In the genomic region with DNA sequence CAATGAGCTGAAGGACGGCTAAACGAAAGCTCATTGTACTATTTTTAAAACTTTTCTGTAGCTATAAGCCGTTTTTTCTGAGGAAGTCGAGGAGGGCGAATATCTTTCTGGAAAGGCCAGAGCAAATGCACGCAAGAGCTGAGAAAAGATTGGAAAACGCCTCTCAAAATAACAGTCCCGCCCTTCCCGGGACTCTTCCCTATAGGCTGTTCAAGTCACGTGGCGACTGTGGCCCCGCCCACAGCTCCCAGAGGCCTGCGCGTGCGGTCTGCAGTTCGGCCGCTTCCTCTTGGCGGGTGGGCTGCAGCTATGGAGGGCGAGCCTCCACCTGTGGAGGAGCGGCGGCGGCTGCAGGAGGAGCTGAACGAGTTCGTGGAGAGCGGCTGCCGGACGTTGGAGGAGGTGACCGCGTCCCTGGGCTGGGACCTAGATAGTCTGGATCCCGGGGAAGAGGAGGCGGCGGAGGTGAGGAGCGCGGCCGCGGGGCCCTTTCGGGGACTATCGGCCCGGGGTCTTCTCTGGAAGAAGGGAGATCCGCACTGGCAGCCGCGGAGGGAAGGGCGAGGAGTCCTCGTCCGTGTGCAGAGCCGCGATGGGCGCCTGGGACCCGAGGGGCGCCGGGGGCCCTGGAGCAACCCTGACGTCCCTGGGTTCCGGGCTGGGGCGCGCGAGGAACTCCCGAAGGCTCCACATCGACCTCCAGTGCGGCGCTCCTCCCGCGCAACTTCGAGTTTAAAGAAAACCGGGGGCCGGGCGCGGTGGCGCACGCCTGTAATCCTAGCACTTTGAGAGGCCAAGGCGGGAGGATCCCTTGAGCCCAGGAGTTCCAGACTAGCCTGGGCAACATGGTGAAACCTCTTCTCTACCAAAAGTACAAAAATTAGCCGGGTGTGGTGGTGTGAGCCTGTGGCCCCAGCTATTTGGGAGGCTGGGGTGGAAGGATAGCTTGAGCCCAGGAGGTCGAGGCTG, we compare ENCODE assay signal across 8 cellular contexts. TPM values are rescaled to one million over a fixed set of nuclear protein-coding genes. Genes with fewer than 3 reads are reported as not detected.
DNase-seq lines count a peak whose midpoint lies in the region; FAIRE-seq and TF ChIP-seq lines count a peak whose summit lies in the region.

Gene SNRNP48, plus strand, starts transcription at position 250 of the 969 bp plus-strand sequence. Its CDS starts 60 bp downstream, at position 310.

- H3K23me2 ChIP-seq in H1 (ENCODE audit: low read depth, low read length) = peaks cover 9% of the 10 kb centered on the region

- DNase-seq in CMK (ENCODE audit: low read depth) = peak; percentile 78
- peak; percentile 94 for DNase-seq in GM20000 (ENCODE audit: low spot score)
- peak; percentile 95 for DNase-seq in HT-29 (ENCODE audit: low spot score)
- peak; percentile 92 to 93 for DNase-seq in NOMO-1 (lab: John Stamatoyannopoulos, UW; ENCODE audit: unreplicated experiment in 2 of 2)
- DNase-seq in H1 (ENCODE audit: low read depth in 1 of 2, low spot score in 2 of 2) = peak; percentile 74 to 95
- DNase-seq in mesenchymal stem cell = peak; percentile 95
- peak; percentile 80 for DNase-seq in stimulated activated CD8-positive, alpha-beta memory T cell treated with anti-CD3 and anti-CD28 coated beads, Interleukin-12 subunit alpha, Interleukin-12 subunit beta, amount 100 ng/mL, for 4 hours (ENCODE audit: low read depth)

- TF ChIP-seq CTCF in GM20000 (IDR thresholded peaks at IDR 0.05; ENCODE audit: extremely low read depth, missing control alignments) (no peak), H1 (IDR thresholded peaks at IDR 0.05; ENCODE audit: control extremely low read depth in 1 of 3, insufficient read depth in 1 of 3, low read depth in 1 of 3, low read length in 3 of 3) (no peak)

- H3K4ac ChIP-seq in H1 (replicated peaks; ENCODE audit: insufficient read length, low read depth, low read length) = no peak within 1 kb of the TSS
- no peak within 1 kb of the TSS for H3K4ac ChIP-seq in mesenchymal stem cell (ENCODE audit: low read depth in 1 of 2, low read length in 2 of 2)

- H3K18ac ChIP-seq in H1 (ENCODE audit: extremely low read depth, low read length) = peak within 1 kb of the TSS; percentile 68; the same call in 1 of the 2 replicates
- H3K18ac ChIP-seq in mesenchymal stem cell (ENCODE audit: low read depth in 1 of 2, low read length in 2 of 2) = peak within 1 kb of the TSS; percentile 67 to 96

- CTCF ChIA-PET in activated CD8-positive, alpha-beta memory T cell treated with anti-CD3 and anti-CD28 coated beads for 36 hours (lab: Charles Lee) = no interaction called here
- CTCF ChIA-PET in H1 (lab: Charles Lee; ENCODE audit: partially characterized antibody) = interaction anchor here (0.7 to 1.2 kb wide), 3 partner anchors 24 to 183 kb away, joined by 3 to 4 read pairs (median 3); no protein-coding TSS in a partner anchor

- peak; percentile 45 for FAIRE-seq in H1 (lab: Jason Lieb, UNC)

- POLR2A ChIA-PET in activated CD8-positive, alpha-beta memory T cell treated with anti-CD3 and anti-CD28 coated beads for 36 hours (lab: Charles Lee) = interaction anchor here (0.6 to 1.2 kb wide), 4 partner anchors 40 to 328 kb away, joined by 3 to 9 read pairs (median 4); partner anchors contain the start of genes CAGE1 and RIOK1
- POLR2A ChIA-PET in H1 (lab: Charles Lee; ENCODE audit: partially characterized antibody) = interaction anchor here (0.7 to 1.3 kb wide), 5 partner anchors 10 to 201 kb away, joined by 3 to 5 read pairs (median 4); partner anchors contain the start of genes CAGE1 and RIOK1

- H2BK12ac ChIP-seq in H1 (ENCODE audit: low read depth, low read length) (no peak within 1 kb of the TSS), mesenchymal stem cell (ENCODE audit: low read length in 2 of 2) (no peak within 1 kb of the TSS)

- H4K8ac ChIP-seq in H1 (ENCODE audit: extremely low read depth, insufficient read depth, low read length) (peak within 1 kb of the TSS; percentile 45; the same call in 1 of the 2 replicates), mesenchymal stem cell (ENCODE audit: low read length) (peak within 1 kb of the TSS; percentile 85)

- H4K91ac ChIP-seq in H1 (replicated peaks; ENCODE audit: insufficient read length, low read length) = no peak within 1 kb of the TSS
- peak within 1 kb of the TSS; percentile 88 for H4K91ac ChIP-seq in mesenchymal stem cell (ENCODE audit: low read length)

- H2BK5ac ChIP-seq in H1 (ENCODE audit: low read depth, low read length) = 0 out of 2 replicates have a peak within 1 kb of the TSS, but pooled peaks have one; percentile 19
- H2BK5ac ChIP-seq in mesenchymal stem cell (ENCODE audit: low read depth, low read length, poor library complexity, severe bottlenecking) = no peak within 1 kb of the TSS

- peaks cover 2 to 21% (median 14%) of the 10 kb centered on the region in 4 experiments for H3K36me3 ChIP-seq in H1 (ENCODE audit: control insufficient read depth in 2 of 4, insufficient read depth in 4 of 4, low read length in 3 of 4)
- H3K36me3 ChIP-seq in mesenchymal stem cell (ENCODE audit: control insufficient read depth in 1 of 2, insufficient read depth in 2 of 2, low read depth in 1 of 2, low read length in 2 of 2) = peaks cover 5 to 18% of the 10 kb centered on the region in 2 experiments

- peak within 1 kb of the TSS; percentile 74 to 91 (median 76) for H3K4me3 ChIP-seq in H1 (ENCODE audit: extremely low read depth in 1 of 4, insufficient read depth in 2 of 4, low read depth in 3 of 4, low read length in 4 of 4)
- H3K4me3 ChIP-seq in mesenchymal stem cell (ENCODE audit: insufficient read depth in 1 of 2, low read depth in 1 of 2, low read length in 2 of 2) = peak within 1 kb of the TSS; percentile 88

- H3K56ac ChIP-seq in H1 (replicated peaks; ENCODE audit: insufficient read length, low read depth, low read length) = peak within 1 kb of the TSS; percentile 26

- H3K23ac ChIP-seq in H1 (ENCODE audit: insufficient read length) = no peak within 1 kb of the TSS
- no peak within 1 kb of the TSS for H3K23ac ChIP-seq in mesenchymal stem cell (ENCODE audit: low read length in 2 of 2)

- H3K9me3 ChIP-seq in H1 (ENCODE audit: insufficient read depth in 2 of 2, low read depth in 1 of 2, low read length in 1 of 2) = no peaks in the 10 kb centered on the region
- H3K9me3 ChIP-seq in mesenchymal stem cell (ENCODE audit: control insufficient read depth, low read length) = no peaks in the 10 kb centered on the region

- H4K5ac ChIP-seq in H1 (ENCODE audit: insufficient read length, low read depth, low read length) = peak within 1 kb of the TSS; percentile 66

- peaks cover 7% of the 10 kb centered on the region for H3K79me1 ChIP-seq in H1 (ENCODE audit: low read depth, low read length)
- H3K79me1 ChIP-seq in mesenchymal stem cell (replicated peaks; ENCODE audit: low read length, poor library complexity, severe bottlenecking) = peaks cover 6% of the 10 kb centered on the region

- TF ChIP-seq POLR2A in H1 (IDR thresholded peaks at IDR 0.05; ENCODE audit: control extremely low read depth in 1 of 2, low read depth in 2 of 2, low read length in 2 of 2) = peak; percentile 85 to 91

- no peaks in the 10 kb centered on the region for H3K27me3 ChIP-seq in H1 (replicated peaks in 1 of 4; ENCODE audit: control insufficient read depth in 3 of 4, extremely low read depth in 1 of 4, insufficient read depth in 3 of 4, low read length in 3 of 4)
- no peaks in the 10 kb centered on the region for H3K27me3 ChIP-seq in mesenchymal stem cell (ENCODE audit: control insufficient read depth in 1 of 2, insufficient read depth in 1 of 2, low read length in 2 of 2)

- H2BK20ac ChIP-seq in H1 (ENCODE audit: low read length) = no peak within 1 kb of the TSS

- peaks cover 6 to 35% of the 10 kb centered on the region in 2 experiments for H3K79me2 ChIP-seq in H1 (ENCODE audit: control insufficient read depth in 1 of 2, insufficient read depth in 2 of 2, low read length in 2 of 2)

- H3K9ac ChIP-seq in H1 (replicated peaks in 1 of 4; ENCODE audit: extremely low read depth in 1 of 4, low read depth in 3 of 4, low read length in 3 of 4) (peak within 1 kb of the TSS; percentile 63 to 77 (median 74)), mesenchymal stem cell (ENCODE audit: low read length) (peak within 1 kb of the TSS; percentile 86)

- WGBS in H1 (ENCODE audit: extremely low coverage in 1 of 2, insufficient coverage in 1 of 2, insufficient read length in 1 of 2, insufficient replicate concordance in 2 of 2, low coverage in 1 of 2, low lambda C conversion rate in 2 of 2, missing lambda C conversion rate in 1 of 2), 2 experiments = 3% methylated on average over 51 of the region's 72 CpGs; no CpG with 5 or more reads in 1 of the 2 experiments
- WGBS in mesenchymal stem cell = under 1% methylated on average over 66 of the region's 72 CpGs

- no peak within 1 kb of the TSS; the same call in 1 of the 2 replicates for H3K27ac ChIP-seq in H1 (ENCODE audit: low read depth, low read length)
- H3K27ac ChIP-seq in mesenchymal stem cell (ENCODE audit: low read length, poor library complexity, severe bottlenecking) = peak within 1 kb of the TSS; percentile 78

- H4K20me1 ChIP-seq in H1 (replicated peaks in 1 of 2; ENCODE audit: control insufficient read depth in 1 of 2, insufficient read depth in 2 of 2, low read length in 2 of 2) = peaks cover 0 to 12% of the 10 kb centered on the region in 2 experiments

- H2AFZ ChIP-seq in H1 (ENCODE audit: low read length) = peak within 1 kb of the TSS; percentile 65; the same call in 1 of the 2 replicates
- H2AFZ ChIP-seq in mesenchymal stem cell (ENCODE audit: low read depth, low read length) = peak within 1 kb of the TSS; percentile 19

- H2AK5ac ChIP-seq in H1 (ENCODE audit: low read depth, low read length) (no peak within 1 kb of the TSS), mesenchymal stem cell (ENCODE audit: low read length, severe bottlenecking) (no peak within 1 kb of the TSS)

- H2BK120ac ChIP-seq in H1 (replicated peaks; ENCODE audit: low read depth, low read length) (no peak within 1 kb of the TSS), mesenchymal stem cell (ENCODE audit: low read depth, low read length) (peak within 1 kb of the TSS; percentile 89)

- H3K4me1 ChIP-seq in H1 (replicated peaks in 1 of 4; ENCODE audit: control insufficient read depth in 3 of 4, insufficient read depth in 4 of 4, low read length in 3 of 4) (peaks cover 0 to 10% (median 2%) of the 10 kb centered on the region in 4 experiments; a peak in 2 of 7 replicates), mesenchymal stem cell (ENCODE audit: control insufficient read depth, insufficient read depth, low read depth, low read length) (peaks cover 5% of the 10 kb centered on the region)

- no peak within 1 kb of the TSS for H3K14ac ChIP-seq in H1 (ENCODE audit: insufficient read length)
- H3K14ac ChIP-seq in mesenchymal stem cell (ENCODE audit: low read length in 2 of 2) = peak within 1 kb of the TSS in 1 of 2 experiments; percentile 31

- H3K4me2 ChIP-seq in H1 (ENCODE audit: insufficient read depth in 1 of 2, low read depth in 2 of 2, low read length in 2 of 2) (peak within 1 kb of the TSS; percentile 75 to 79), mesenchymal stem cell (ENCODE audit: low read length, poor library complexity, severe bottlenecking) (peak within 1 kb of the TSS; percentile 72)

- no peak for TF ChIP-seq EP300 in H1 (IDR thresholded peaks at IDR 0.05; ENCODE audit: borderline replicate concordance in 1 of 2, low read depth in 2 of 2, low read length in 2 of 2)

- no peak for TF ChIP-seq RAD21 in H1 (IDR thresholded peaks at IDR 0.05 in 1 of 2, conservative IDR thresholded peaks at IDR 0.05 in 1 of 2; ENCODE audit: low read depth in 2 of 2, low read length in 2 of 2)

- H2BK15ac ChIP-seq in H1 (ENCODE audit: low read length) (no peak within 1 kb of the TSS), mesenchymal stem cell (ENCODE audit: low read depth, poor library complexity, severe bottlenecking) (peak within 1 kb of the TSS; percentile 69)

RNA-seq across cellular contexts. Expression of gene SNRNP48, which starts in this region (rescaled TPM):
- total RNA-seq in HT-29 (2014; rRNA removed; shearing (Covaris generic)) = 7.6 and 9.3 TPM in 2 replicates
- total RNA-seq in activated CD8-positive, alpha-beta memory T cell treated with anti-CD3 and anti-CD28 coated beads for 36 hours = 10 to 100 TPM; 13.3 to 15.2 TPM
- 20.5 and 21.0 TPM in 2 replicates for total RNA-seq in H1 (2021; fragmentation: NEBNext Ultra II Directional; extraction: Animal tissue kit (Norgen Biotek cat#: 25700))
- 4.3 and 7.7 TPM in 2 replicates for polyA plus RNA-seq in H1 (2011; rRNA removed)
- 8.7 TPM for polyA plus RNA-seq in H1 (2011; cell fraction: cytosol; rRNA removed)
- 4.2 TPM for polyA plus RNA-seq in H1 (2011; cell fraction: nucleus; rRNA removed)
- 6.1 to 12.4 TPM (median 8.0 TPM) in 4 replicates for polyA plus RNA-seq in H1 (2012, experiment 1 of 2)
- polyA plus RNA-seq in H1 (2012, experiment 2 of 2) = 1.2 TPM
- 14.7 TPM for polyA plus RNA-seq in H1 (2013, experiment 1 of 2)
- polyA plus RNA-seq in H1 (2013, experiment 2 of 2) = 14.0 TPM
- 5.6 and 5.7 TPM in 2 replicates for polyA minus RNA-seq in H1 (2011; rRNA and poly(A)+ RNA removed)
- 6.0 TPM for polyA minus RNA-seq in H1 (2011; cell fraction: cytosol; rRNA and poly(A)+ RNA removed)
- polyA minus RNA-seq in H1 (2011; cell fraction: nucleus; rRNA and poly(A)+ RNA removed) = 9.0 TPM
- polyA plus RNA-seq in mesenchymal stem cell (2013, experiment 1 of 2) = 9.5 TPM
- polyA plus RNA-seq in mesenchymal stem cell (2013, experiment 2 of 2) = 10.3 TPM
